In genomic region chr11:14015711-14016110, GRCh38 we compare ENCODE assay signal across 1 cellular context.
TF ChIP-seq lines count a peak whose summit lies in the region.

No MANE protein-coding gene starts in this region.

TF ChIP-seq in SK-N-SH, 30 proteins besides CTCF, POLR2A, EP300 and RAD21 (continued from another document):
- no peak for TF ChIP-seq IRF3 (IDR thresholded peaks at IDR 0.05; ENCODE audit: low read depth, low read length)
TF ChIP-seq in SK-N-SH: peak in this region for 0.
